Comparison of ENCODE assay signal across 20 cellular contexts in the genomic region with DNA sequence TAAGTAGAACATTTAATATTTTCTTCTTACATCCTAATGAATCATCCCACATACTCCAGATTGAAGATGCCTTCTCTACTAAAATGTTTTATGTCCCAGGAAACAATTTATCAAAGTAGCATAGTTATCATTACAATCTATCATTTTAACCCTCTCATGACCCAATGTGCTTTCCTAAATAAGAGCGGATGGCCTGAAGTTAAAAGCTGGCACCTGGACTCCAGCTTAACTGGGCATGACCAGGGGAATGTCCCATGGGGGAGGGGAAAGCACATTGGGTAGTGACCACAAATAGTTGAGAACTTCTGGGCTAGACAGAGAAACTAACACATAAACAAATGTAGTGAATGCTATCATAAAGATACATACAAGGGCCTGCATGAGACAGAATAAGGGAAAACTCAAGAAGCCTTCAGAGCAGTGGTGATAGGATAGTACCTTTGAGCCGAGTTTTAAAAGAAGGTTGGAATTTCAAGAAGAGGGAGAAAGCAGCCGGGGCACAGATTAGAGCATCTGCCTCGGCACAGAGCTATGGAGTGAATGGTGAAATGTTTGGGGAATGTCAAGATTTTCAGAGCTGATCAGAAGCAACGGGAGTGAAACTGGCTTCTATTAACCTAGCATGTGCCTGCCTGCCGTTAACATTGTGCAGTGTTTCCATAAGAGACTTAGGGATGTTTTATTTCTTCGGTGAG.
DNase-seq lines count a peak whose midpoint lies in the region; ATAC-seq, FAIRE-seq and TF ChIP-seq lines count a peak whose summit lies in the region.
"Had no signal": no experiment of that assay in that cellular context is flagged by ENCODE, and none has a peak within 500 bp of the region (broad histone marks: within the 10 kb centered on the region; RNA-seq: fewer than 3 reads in every experiment).

No MANE protein-coding gene starts in this region.

- H3K4me3 ChIP-seq in A549 (no peak overlapping the region), PC-3 (ENCODE audit: low read length) (no peak overlapping the region)
- H3K4me3 ChIP-seq: SJSA1 had no signal

- H3K27me3 ChIP-seq in PC-3 (ENCODE audit: low read length): no peaks in the 10 kb centered on the region
- H3K27me3 ChIP-seq: SJSA1 had no signal

- CTCF ChIA-PET in A549 (lab: Yijun Ruan, JAX): interaction anchor here (0.8 to 3.7 kb wide), 8 partner anchors 11 to 100 kb away, joined by 3 to 10 read pairs (median 4); no protein-coding TSS in a partner anchor
- CTCF ChIA-PET in PC-3 (lab: Charles Lee): no interaction called here

- H3K4me3 Mint-ChIP-seq in nephron (no peak overlapping the region), CD14-positive monocyte (no peak overlapping the region)
- H3K4me3 Mint-ChIP-seq: activated B cell treated with CpG ODN at 0.5 μM for 24 hours; activated CD4-positive, alpha-beta memory T cell treated with anti-CD3 and anti-CD28 coated beads for 36 hours had no signal

- H3K9me3 ChIP-seq in A549 (peaks cover 4% of the 10 kb centered on the region; the same call in 1 of the 3 replicates), PC-3 (ENCODE audit: low read length) (no peaks in the 10 kb centered on the region)
- H3K9me3 ChIP-seq: SJSA1 had no signal

- H3K27me3 Mint-ChIP-seq in nephron (ENCODE audit: low read depth) (peaks cover 4% of the 10 kb centered on the region), CD14-positive monocyte (ENCODE audit: low read depth in 3 of 3) (peaks cover 2 to 6% (median 3%) of the 10 kb centered on the region in 3 donors)
- H3K27me3 Mint-ChIP-seq: activated B cell treated with CpG ODN at 0.5 μM for 24 hours; activated CD4-positive, alpha-beta memory T cell treated with anti-CD3 and anti-CD28 coated beads for 36 hours had no signal

- H4K20me1 ChIP-seq in PC-3 (ENCODE audit: low read length): no peaks in the 10 kb centered on the region

- H3K36me3 Mint-ChIP-seq in nephron (ENCODE audit: low read depth) (no peaks in the 10 kb centered on the region), CD14-positive monocyte (no peaks in the 10 kb centered on the region)
- H3K36me3 Mint-ChIP-seq: activated CD4-positive, alpha-beta memory T cell treated with anti-CD3 and anti-CD28 coated beads for 36 hours had no signal

- DNase-seq in A549 (ENCODE audit: low read depth in 1 of 2, low spot score in 1 of 2) (no peak), PC-3 (no peak), kidney glomerular epithelial cell (lab: John Stamatoyannopoulos, UW) (peak; percentile 18), NCI-H524 (lab: John Stamatoyannopoulos, UW) (no peak), CD14-positive monocyte (ENCODE audit: low spot score) (no peak), NCI-H510A treated with DMSO at 0.1 percent for 48 hours (lab: John Stamatoyannopoulos, UW) (no peak)
- DNase-seq: activated B cell treated with CpG ODN at 0.5 μM for 24 hours; activated CD4-positive, alpha-beta memory T cell treated with anti-CD3 and anti-CD28 coated beads for 36 hours; central memory CD4-positive, alpha-beta T cell; DMS53; hypothalamus; kidney; NCI-H187; occipital lobe; right cardiac atrium had no signal

- H3K9me2 ChIP-seq in PC-3 (replicated peaks; ENCODE audit: low read length): no peaks in the 10 kb centered on the region

- no peak for TF ChIP-seq POLR2A in A549 (IDR thresholded peaks at IDR 0.05; ENCODE audit: low read length)

- BruUV-seq in PC-3 (replicated peaks; lab: Mats Ljungman, UMichigan): no TSS peak

- H3K27ac Mint-ChIP-seq in nephron (peak overlapping the region; percentile 0 to 74 (median 66)), CD14-positive monocyte (peak overlapping the region in 1 of 7 donors; percentile 10)
- H3K27ac Mint-ChIP-seq: activated B cell treated with CpG ODN at 0.5 μM for 24 hours; activated CD4-positive, alpha-beta memory T cell treated with anti-CD3 and anti-CD28 coated beads for 36 hours had no signal

- ATAC-seq in A549 (no peak; a peak in 2 of 6 replicates), PC-3 (no peak), GM21360 (IDR thresholded peaks at IDR 0.05; ENCODE audit: unreplicated experiment) (no peak)
- ATAC-seq: HCT116 had no signal

- no peak overlapping the region; a peak in 1 of 6 replicates for H3K27ac ChIP-seq in A549
- H3K27ac ChIP-seq in PC-3 (ENCODE audit: low read length): no peak overlapping the region
- H3K27ac ChIP-seq: C4-2B, SJSA1 had no signal

- 75% methylated on average over 7 of the region's 7 CpGs for whole genome bisulfite sequencing in A549 (ENCODE audit: missing lambda C conversion rate)

- H3K9me3 Mint-ChIP-seq in nephron (peaks cover 2% of the 10 kb centered on the region), CD14-positive monocyte (peaks cover 0 to 2% (median 0%) of the 10 kb centered on the region in 7 donors)
- H3K9me3 Mint-ChIP-seq: activated B cell treated with CpG ODN at 0.5 μM for 24 hours had no signal

- POLR2A ChIA-PET in A549 (lab: Yijun Ruan, JAX) (no interaction called here), PC-3 (lab: Charles Lee; ENCODE audit: unreplicated experiment) (no interaction called here)

- H3K4me2 ChIP-seq in A549 (peak overlapping the region; percentile 24; the same call in 2 of the 3 replicates), PC-3 (ENCODE audit: low read length) (0 out of 2 replicates have a peak overlapping the region, but pooled peaks have one; percentile 5)

- no peak for TF ChIP-seq EP300 in A549 (IDR thresholded peaks at IDR 0.05)

- H3K4me1 Mint-ChIP-seq in nephron (peaks cover 55% of the 10 kb centered on the region), CD14-positive monocyte (peaks cover 7% of the 10 kb centered on the region)

- H3K36me3 ChIP-seq in PC-3 (ENCODE audit: low read depth, low read length): no peaks in the 10 kb centered on the region
- H3K36me3 ChIP-seq: SJSA1 had no signal

- TF ChIP-seq RAD21 in A549 (conservative IDR thresholded peaks at IDR 0.05 in 1 of 2, IDR thresholded peaks at IDR 0.05 in 1 of 2): no peak

- no peak overlapping the region for H3K9ac ChIP-seq in PC-3 (ENCODE audit: low read length)

- no peak for TF ChIP-seq CTCF in A549 (IDR thresholded peaks at IDR 0.05)
- TF ChIP-seq CTCF in PC-3 (conservative IDR thresholded peaks at IDR 0.05; ENCODE audit: low read depth, low read length): no peak
- TF ChIP-seq CTCF in nephron (IDR thresholded peaks at IDR 0.05; ENCODE audit: unreplicated experiment in 3 of 3): no peak
- no peak for TF ChIP-seq CTCF in CD14-positive monocyte (IDR thresholded peaks at IDR 0.05)

- intact Hi-C loops in PC-3 (cut with micrococcal nuclease): no loop called here
- intact Hi-C loops in CD14-positive monocyte (cut with micrococcal nuclease): no loop called here

- H2AFZ ChIP-seq in PC-3 (ENCODE audit: low read length): no peak overlapping the region

- peaks cover 21% of the 10 kb centered on the region for H3K4me1 ChIP-seq in A549
- H3K4me1 ChIP-seq in PC-3 (ENCODE audit: insufficient read depth, low read length): peaks cover 49% of the 10 kb centered on the region

- H3K79me2 ChIP-seq in PC-3 (ENCODE audit: low read length): no peaks in the 10 kb centered on the region

- FAIRE-seq in A549 (lab: Jason Lieb, UNC): no peak
- FAIRE-seq: kidney had no signal

- H3F3A ChIP-seq in PC-3 (ENCODE audit: low read length, unreplicated experiment): peaks cover 5% of the 10 kb centered on the region

TF ChIP-seq in A549, 52 proteins besides CTCF, POLR2A, EP300 and RAD21:
- TF ChIP-seq FOSL2 (IDR thresholded peaks at IDR 0.05) (no peak), FOSL2 (CRISPR knock-in tag; IDR thresholded peaks at IDR 0.05) (no peak), ESRRA (IDR thresholded peaks at IDR 0.05; ENCODE audit: borderline replicate concordance, low read length) (no peak), TP53 (CRISPR knock-in tag; IDR thresholded peaks at IDR 0.05) (no peak), HDAC2 (IDR thresholded peaks at IDR 0.05) (no peak), TFCP2L1 (CRISPR knock-in tag; IDR thresholded peaks at IDR 0.05) (no peak), NR3C1 (IDR thresholded peaks at IDR 0.05) (no peak), JUNB (IDR thresholded peaks at IDR 0.05) (no peak), JUN (IDR thresholded peaks at IDR 0.05) (no peak), KDM1A (IDR thresholded peaks at IDR 0.05; ENCODE audit: low read depth) (no peak), NPAS2 (CRISPR knock-in tag; IDR thresholded peaks at IDR 0.05; ENCODE audit: borderline replicate concordance) (no peak), MYC (IDR thresholded peaks at IDR 0.05; ENCODE audit: borderline replicate concordance, low read length) (no peak), HEYL (CRISPR knock-in tag; IDR thresholded peaks at IDR 0.05) (no peak), CHD4 (IDR thresholded peaks at IDR 0.05; ENCODE audit: borderline replicate concordance) (no peak)
- TF ChIP-seq, protein P1, sequence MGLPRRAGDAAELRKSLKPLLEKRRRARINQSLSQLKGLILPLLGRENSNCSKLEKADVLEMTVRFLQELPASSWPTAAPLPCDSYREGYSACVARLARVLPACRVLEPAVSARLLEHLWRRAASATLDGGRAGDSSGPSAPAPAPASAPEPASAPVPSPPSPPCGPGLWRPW (IDR thresholded peaks at IDR 0.05): no peak
